ENCODE assay signal across 22 cellular contexts in the genomic region with DNA sequence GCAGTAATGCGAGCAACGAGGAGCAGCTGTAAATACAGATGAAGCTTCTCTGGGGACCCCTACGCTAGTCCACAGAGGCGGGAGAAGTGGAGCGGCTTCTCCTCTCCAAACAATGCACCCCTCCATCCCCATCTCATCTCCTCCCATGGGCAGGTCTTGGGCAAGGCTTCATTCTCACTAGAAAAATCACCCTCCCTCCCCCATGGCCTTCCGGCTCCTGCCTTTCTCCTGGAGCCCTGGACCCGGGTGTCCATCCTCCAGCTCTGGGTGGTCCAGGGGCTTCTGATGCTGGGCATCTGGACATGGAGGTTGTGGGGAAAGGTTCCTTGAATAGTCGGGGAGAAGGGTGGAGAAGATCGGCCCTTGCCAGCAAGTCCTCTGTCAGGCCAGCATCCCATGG. TPM values are rescaled to one million over a fixed set of nuclear protein-coding genes. Genes with fewer than 3 reads are reported as not detected.
DNase-seq lines count a peak whose midpoint lies in the region; ATAC-seq, FAIRE-seq and TF ChIP-seq lines count a peak whose summit lies in the region.
"Had no signal": no experiment of that assay in that cellular context is flagged by ENCODE, and none has a peak within 500 bp of the region (broad histone marks: within the 10 kb centered on the region; RNA-seq: fewer than 3 reads in every experiment).

No MANE protein-coding gene starts in this region.

- H3K9ac ChIP-seq in IMR-90 (ENCODE audit: low read depth, low read length) = no peak overlapping the region
- H3K9ac ChIP-seq in parathyroid adenoma = no peak overlapping the region
- H3K9ac ChIP-seq: neural progenitor cell had no signal

- H3K36me3 ChIP-seq in IMR-90 (ENCODE audit: control insufficient read depth, insufficient read depth, low read length) = no peaks in the 10 kb centered on the region
- H3K36me3 ChIP-seq in parathyroid adenoma (ENCODE audit: control insufficient read depth, insufficient read depth, low read length) = no peaks in the 10 kb centered on the region
- H3K36me3 ChIP-seq: HAP-1, MG63, neural progenitor cell, Peyer's patch, right atrium auricular region, uterus had no signal

- no peak for FAIRE-seq in RCC 7860 (lab: Jason Lieb, UNC)
- FAIRE-seq: kidney had no signal

- H3K18ac ChIP-seq in IMR-90 (ENCODE audit: low read depth, low read length) = no peak overlapping the region

- no peak overlapping the region for H2BK5ac ChIP-seq in IMR-90 (ENCODE audit: low read depth, low read length, poor library complexity, severe bottlenecking)

- H3K4me2 ChIP-seq in IMR-90 (ENCODE audit: low read depth, low read length) (no peak overlapping the region), parathyroid adenoma (ENCODE audit: low read length) (peak overlapping the region; percentile 10)

- in situ Hi-C loops in IMR-90 (cut with MboI; ENCODE audit: low sequenced_read_pairs) = no loop called here

- TF ChIP-seq CTCF in IMR-90 (conservative IDR thresholded peaks at IDR 0.05; ENCODE audit: low read depth, low read length) (no peak), activated B cell treated with CpG ODN at 0.5 μM for 24 hours (IDR thresholded peaks at IDR 0.05) (no peak), parathyroid adenoma (IDR thresholded peaks at IDR 0.05) (no peak), nephron progenitor cell (IDR thresholded peaks at IDR 0.05) (no peak)

- POLR2A ChIA-PET in IMR-90 (lab: Charles Lee; ENCODE audit: unreplicated experiment) (no interaction called here), activated B cell treated with CpG ODN at 0.5 μM for 24 hours (lab: Charles Lee) (interaction anchor here (0.6 to 4.0 kb wide), 13 partner anchors 9 to 61 kb away, joined by 3 to 57 read pairs (median 5); a partner anchor contains a TSS)

- CTCF ChIA-PET in IMR-90 (lab: Yijun Ruan, JAX) = interaction anchor here (0.8 to 1.8 kb wide), 8 partner anchors 9 to 129 kb away, joined by 3 to 5 read pairs (median 3); no protein-coding TSS in a partner anchor
- CTCF ChIA-PET in activated B cell treated with CpG ODN at 0.5 μM for 24 hours (lab: Charles Lee) = interaction anchor here (0.5 to 4.8 kb wide), 39 partner anchors 11 to 713 kb away, joined by 3 to 139 read pairs (median 4); a partner anchor contains a TSS

- H3K4me3 ChIP-seq in IMR-90 (ENCODE audit: insufficient read depth, low read depth, low read length) (no peak overlapping the region), parathyroid adenoma (ENCODE audit: low read depth, low read length) (no peak overlapping the region)
- H3K4me3 ChIP-seq: HAP-1, hepatocyte, MG63, neural progenitor cell, Peyer's patch, right atrium auricular region, uterus had no signal

- H3K27ac Mint-ChIP-seq in activated B cell treated with CpG ODN at 0.5 μM for 24 hours (no peak overlapping the region), nephron progenitor cell (no peak overlapping the region)

- DNase-seq in NCI-H345 (lab: John Stamatoyannopoulos, UW) (peak; percentile 30), NCI-H345 treated with DMSO at 0.1 percent for 48 hours (lab: John Stamatoyannopoulos, UW; ENCODE audit: unreplicated experiment) (no peak), IMR-90 (no peak), activated B cell treated with CpG ODN at 0.5 μM for 24 hours (no peak), RCC 7860 (ENCODE audit: low spot score) (no peak), nephron progenitor cell (no peak)
- DNase-seq: cerebellar nuclear complex, kidney, uterus had no signal

- no peak overlapping the region for H3K56ac ChIP-seq in IMR-90 (ENCODE audit: extremely low read depth, insufficient read depth, low read length)

- dilution Hi-C loops in IMR-90 (cut with HindIII; ENCODE audit: low sequenced_read_pairs, unreplicated experiment) = no loop called here

- H2AFZ ChIP-seq in IMR-90 (replicated peaks; ENCODE audit: low read length, poor library complexity) (peak overlapping the region; percentile 77), parathyroid adenoma (no peak overlapping the region)
- H2AFZ ChIP-seq: hepatocyte, neural progenitor cell had no signal

- H3K36me3 Mint-ChIP-seq in activated B cell treated with CpG ODN at 0.5 μM for 24 hours (ENCODE audit: low read depth) = peaks cover 2% of the 10 kb centered on the region
- no peaks in the 10 kb centered on the region for H3K36me3 Mint-ChIP-seq in nephron progenitor cell (ENCODE audit: low read depth)
- H3K36me3 Mint-ChIP-seq: activated CD4-positive, alpha-beta memory T cell treated with anti-CD3 and anti-CD28 coated beads for 36 hours; neural progenitor cell had no signal

- H2BK15ac ChIP-seq in IMR-90 (ENCODE audit: low read depth, low read length) = no peak overlapping the region

- BruUV-seq in IMR-90 (replicated peaks; lab: Mats Ljungman, UMichigan) = no TSS peak

- peaks cover 43% of the 10 kb centered on the region for H3K4me1 Mint-ChIP-seq in activated B cell treated with CpG ODN at 0.5 μM for 24 hours
- H3K4me1 Mint-ChIP-seq in nephron progenitor cell = peaks cover 32% of the 10 kb centered on the region

- H4K91ac ChIP-seq in IMR-90 (ENCODE audit: insufficient read depth, low read depth, low read length) = no peak overlapping the region

- TF ChIP-seq RAD21 in IMR-90 (IDR thresholded peaks at IDR 0.05; ENCODE audit: low read length) = no peak

- H3K14ac ChIP-seq in IMR-90 (replicated peaks; ENCODE audit: low read depth, low read length) = no peak overlapping the region

- no peaks in the 10 kb centered on the region for H4K20me1 ChIP-seq in IMR-90 (ENCODE audit: insufficient read depth, low read length)

- peak overlapping the region; percentile 15 for H2AK9ac ChIP-seq in IMR-90 (replicated peaks; ENCODE audit: low read depth, low read length, poor library complexity)

- no peak overlapping the region for H3K23ac ChIP-seq in IMR-90 (ENCODE audit: low read depth, low read length)

- H3K27me3 Mint-ChIP-seq in activated B cell treated with CpG ODN at 0.5 μM for 24 hours (no peaks in the 10 kb centered on the region), nephron progenitor cell (ENCODE audit: low read depth, poor library complexity) (peaks cover 73% of the 10 kb centered on the region)
- H3K27me3 Mint-ChIP-seq: activated CD4-positive, alpha-beta memory T cell treated with anti-CD3 and anti-CD28 coated beads for 36 hours; CD4-positive, alpha-beta T cell had no signal

- intact Hi-C loops in IMR-90 (cut with micrococcal nuclease) = no loop called here
- intact Hi-C loops in activated B cell treated with CpG ODN at 0.5 μM for 24 hours (cut with micrococcal nuclease) = loop anchor here (1.0 to 2.0 kb wide), 3 partner anchors 16 to 714 kb away; a partner anchor contains a TSS

- H3K4me1 ChIP-seq in IMR-90 (ENCODE audit: control insufficient read depth, insufficient read depth, low read length) (peaks cover 2% of the 10 kb centered on the region), parathyroid adenoma (no peaks in the 10 kb centered on the region)
- H3K4me1 ChIP-seq: HAP-1, right atrium auricular region, uterus had no signal

- ATAC-seq in IMR-90 (ENCODE audit: low read depth) (no peak), activated B cell treated with CpG ODN at 0.5 μM for 24 hours (ENCODE audit: low read depth) (no peak), HG02852 (IDR thresholded peaks at IDR 0.05; ENCODE audit: unreplicated experiment) (no peak)

- no peaks in the 10 kb centered on the region for H3K79me2 ChIP-seq in parathyroid adenoma
- H3K79me2 ChIP-seq: hepatocyte had no signal

- H3K4me3 Mint-ChIP-seq in activated B cell treated with CpG ODN at 0.5 μM for 24 hours (peak overlapping the region; percentile 2), nephron progenitor cell (no peak overlapping the region)

- H3K9me3 Mint-ChIP-seq in activated B cell treated with CpG ODN at 0.5 μM for 24 hours (peaks cover 3% of the 10 kb centered on the region), nephron progenitor cell (peaks cover 24% of the 10 kb centered on the region)
- H3K9me3 Mint-ChIP-seq: CD4-positive, alpha-beta T cell had no signal

- H3K79me1 ChIP-seq in IMR-90 (ENCODE audit: low read depth in 1 of 2, low read length in 2 of 2) = no peaks in the 10 kb centered on the region

- 40% methylated on average over 1 of the region's 9 CpGs; no CpG with 5 or more reads in 1 of the 2 experiments for WGBS in IMR-90 (ENCODE audit: extremely low coverage in 2 of 2, insufficient read length in 1 of 2), 2 experiments

- 0 out of 2 replicates have a peak overlapping the region, but pooled peaks have one; percentile 13 for H3K4ac ChIP-seq in IMR-90 (ENCODE audit: low read depth, low read length)

- H2BK120ac ChIP-seq in IMR-90 (ENCODE audit: low read depth, low read length) = peak overlapping the region; percentile 29; the same call in 1 of the 2 replicates

- H4K5ac ChIP-seq in IMR-90 (ENCODE audit: low read depth, low read length) = no peak overlapping the region

- H4K8ac ChIP-seq in IMR-90 (ENCODE audit: low read depth in 2 of 2, low read length in 2 of 2) = no peak overlapping the region; a peak in 1 of 4 replicates

- no peak overlapping the region for H3K27ac ChIP-seq in IMR-90 (ENCODE audit: insufficient read depth, low read length)
- H3K27ac ChIP-seq in parathyroid adenoma = no peak overlapping the region
- H3K27ac ChIP-seq: hepatocyte, neural progenitor cell, Peyer's patch, right atrium auricular region, uterus had no signal

- no peaks in the 10 kb centered on the region for H3K9me1 ChIP-seq in IMR-90 (ENCODE audit: insufficient read depth, low read length)

- no peak for TF ChIP-seq POLR2A in IMR-90 (IDR thresholded peaks at IDR 0.05; ENCODE audit: low read depth, low read length)

- peaks cover 13% of the 10 kb centered on the region for H3K9me3 ChIP-seq in IMR-90 (ENCODE audit: control insufficient read depth, insufficient read depth, low read length)
- H3K9me3 ChIP-seq in parathyroid adenoma (ENCODE audit: control insufficient read depth, low read length) = no peaks in the 10 kb centered on the region
- H3K9me3 ChIP-seq: HAP-1, MG63 had no signal

- H2AK5ac ChIP-seq in IMR-90 (ENCODE audit: low read depth, low read length) = no peak overlapping the region

- no peak overlapping the region for H2BK20ac ChIP-seq in IMR-90 (ENCODE audit: low read depth, low read length)

- H3K27me3 ChIP-seq in IMR-90 (ENCODE audit: control insufficient read depth, insufficient read depth, low read length) (peaks cover 11% of the 10 kb centered on the region), parathyroid adenoma (ENCODE audit: control insufficient read depth, insufficient read depth, low read length) (no peaks in the 10 kb centered on the region)
- H3K27me3 ChIP-seq: MG63 had no signal

RNA-seq across cellular contexts. Expression of a gene that starts 16.3 kb away (rescaled TPM):
- 10.0 and 11.1 TPM in 2 replicates for total RNA-seq in IMR-90 (2012; rRNA removed)
- polyA plus RNA-seq in IMR-90 (2012; rRNA removed) = 72.3 and 77.1 TPM in 2 replicates
- 56.9 and 106 TPM in 2 replicates for polyA plus RNA-seq in IMR-90 (2012; cell fraction: cytosol; rRNA removed)
- polyA plus RNA-seq in IMR-90 (2012; cell fraction: nucleus; rRNA removed; ENCODE audit: low replicate concordance) = 33.8 and 79.6 TPM in 2 replicates
- total RNA-seq in activated B cell treated with CpG ODN at 0.5 μM for 24 hours = 518 and 557 TPM in 2 replicates

RNA-seq across cellular contexts. Expression of a gene that starts 21.9 kb away (rescaled TPM):
- total RNA-seq in IMR-90 (2012; rRNA removed) (0.28 and 0.36 TPM in 2 replicates), activated B cell treated with CpG ODN at 0.5 μM for 24 hours (37.2 and 40.3 TPM in 2 replicates)
- 0.55 and 0.85 TPM in 2 replicates for polyA plus RNA-seq in IMR-90 (2012; rRNA removed)
- polyA plus RNA-seq in IMR-90 (2012; cell fraction: cytosol; rRNA removed) = 0.38 TPM in 2 replicates
- polyA plus RNA-seq in IMR-90 (2012; cell fraction: nucleus; rRNA removed; ENCODE audit: low replicate concordance) = 0.68 and 0.84 TPM in 2 replicates
- total RNA-seq: A673 had no signal

RNA-seq across cellular contexts. Expression of a gene that starts 48.1 kb away (rescaled TPM):
- total RNA-seq in IMR-90 (2012; rRNA removed) (under 0.01 TPM in 2 replicates), activated B cell treated with CpG ODN at 0.5 μM for 24 hours (1.7 and 1.8 TPM in 2 replicates)
- polyA plus RNA-seq in IMR-90 (2012; rRNA removed) = 0.07 TPM in 2 replicates
- 0.03 and 0.04 TPM in 2 replicates for polyA plus RNA-seq in IMR-90 (2012; cell fraction: cytosol; rRNA removed)
- 0.09 and 0.16 TPM in 2 replicates for polyA plus RNA-seq in IMR-90 (2012; cell fraction: nucleus; rRNA removed; ENCODE audit: low replicate concordance)
- total RNA-seq: A673, HT1080, mesenteric fat pad, Peyer's patch, right atrium auricular region had no signal

Comparison
In these comparisons a context has a peak if more than half of its experiments do, and no peak if none do; other contexts are left out.
1. RNA of a gene that starts 16.3 kb away (total RNA-seq): 518 to 557 TPM in activated B cell treated with CpG ODN at 0.5 μM for 24 hours; 10.0 to 11.1 TPM in IMR-90; every median in the first group is over 10 times any median in the second.
2. RNA of a gene that starts 21.9 kb away (total RNA-seq): 37.2 to 40.3 TPM in activated B cell treated with CpG ODN at 0.5 μM for 24 hours; 0.28 to 0.36 TPM in IMR-90; every median in the first group is over 10 times any median in the second.